1 cellular context compared by ENCODE assay signal in genomic region chr22:19579880-19580279, GRCh38.
A peak's percentile ranks its signal among the peaks of the same experiment; 100 is the strongest.
TF ChIP-seq lines count a peak whose summit lies in the region.

No MANE protein-coding gene starts in this region.

TF ChIP-seq in K562, 482 proteins besides CTCF, POLR2A, EP300 and RAD21 (continued from another document and continues in another):
- TF ChIP-seq AFF4 (CRISPR knock-in tag; IDR thresholded peaks at IDR 0.05) = no peak
- TF ChIP-seq MGA (IDR thresholded peaks at IDR 0.05) = no peak
- TF ChIP-seq SREBF2 (CRISPR knock-in tag; IDR thresholded peaks at IDR 0.05) = no peak
- TF ChIP-seq CBFA2T3 (IDR thresholded peaks at IDR 0.05) = no peak
- TF ChIP-seq FOXP1 (CRISPR knock-in tag; IDR thresholded peaks at IDR 0.05) = no peak
- no peak for TF ChIP-seq ZNF347 (CRISPR knock-in tag; IDR thresholded peaks at IDR 0.05; ENCODE audit: low read depth)
- TF ChIP-seq ATF6 (CRISPR knock-in tag; IDR thresholded peaks at IDR 0.05) = no peak
- TF ChIP-seq CREM (IDR thresholded peaks at IDR 0.05; ENCODE audit: low read depth) = no peak
- peak; percentile 72; the same call in 1 of the 2 replicates for TF ChIP-seq TOE1 (IDR thresholded peaks at IDR 0.05; ENCODE audit: borderline replicate concordance)
- 0 out of 2 replicates have a peak, but pooled peaks have one; percentile 26 for TF ChIP-seq TOE1 (CRISPR knock-in tag; IDR thresholded peaks at IDR 0.05; ENCODE audit: borderline replicate concordance, low read depth)
- TF ChIP-seq SFPQ (IDR thresholded peaks at IDR 0.05; ENCODE audit: low read depth, low read length) = no peak
- no peak for TF ChIP-seq ZNF184 (CRISPR knock-in tag; IDR thresholded peaks at IDR 0.05)
- TF ChIP-seq MBD2 (IDR thresholded peaks at IDR 0.05; ENCODE audit: borderline replicate concordance, low read depth) = no peak
- TF ChIP-seq TFE3 (CRISPR knock-in tag; IDR thresholded peaks at IDR 0.05) = peak; percentile 95
- TF ChIP-seq BRCA1 (IDR thresholded peaks at IDR 0.05) = no peak
- no peak for TF ChIP-seq BRCA1 (CRISPR knock-in tag; IDR thresholded peaks at IDR 0.05)
- no peak for TF ChIP-seq ATF4 (CRISPR knock-in tag; IDR thresholded peaks at IDR 0.05)
- TF ChIP-seq CEBPZ (IDR thresholded peaks at IDR 0.05; ENCODE audit: borderline replicate concordance, low read depth, low read length) = no peak
- no peak for TF ChIP-seq NFE2L1 (tag; IDR thresholded peaks at IDR 0.05; ENCODE audit: borderline replicate concordance, low read depth)
- TF ChIP-seq JUNB (CRISPR knock-in tag; conservative IDR thresholded peaks at IDR 0.05) = no peak
- peak; percentile 23; the same call in 1 of the 2 replicates for TF ChIP-seq ETV1 (tag; conservative IDR thresholded peaks at IDR 0.05; ENCODE audit: low read depth)
- no peak for TF ChIP-seq HMG20A (CRISPR knock-in tag; conservative IDR thresholded peaks at IDR 0.05)
- no peak for TF ChIP-seq ZNF274 (IDR thresholded peaks at IDR 0.05; ENCODE audit: borderline replicate concordance, low read depth, low read length)
- TF ChIP-seq FOXA3 (CRISPR knock-in tag; conservative IDR thresholded peaks at IDR 0.05 in 1 of 2, IDR thresholded peaks at IDR 0.05 in 1 of 2) = peak in 1 of 2 experiments; percentile 53; a peak in 1 of 4 replicates
- no peak for TF ChIP-seq ZBTB8A (IDR thresholded peaks at IDR 0.05; ENCODE audit: partially characterized antibody)
- no peak for TF ChIP-seq ZKSCAN3 (CRISPR knock-in tag; IDR thresholded peaks at IDR 0.05)
- no peak for TF ChIP-seq SETDB1 (IDR thresholded peaks at IDR 0.05; ENCODE audit: low read length)
- no peak for TF ChIP-seq ZC3H11A (IDR thresholded peaks at IDR 0.05; ENCODE audit: low read depth, low read length)
- no peak for TF ChIP-seq PRMT5 (CRISPR knock-in tag; IDR thresholded peaks at IDR 0.05)
- TF ChIP-seq ZSCAN32 (CRISPR knock-in tag; IDR thresholded peaks at IDR 0.05) = no peak
